Comparison of ENCODE assay signal across 14 cellular contexts in genomic region chr14:91330111-91330696, GRCh38.
A peak's percentile ranks its signal among the peaks of the same experiment; 100 is the strongest.
DNase-seq lines count a peak whose midpoint lies in the region; ATAC-seq and TF ChIP-seq lines count a peak whose summit lies in the region.
"Had no signal": no experiment of that assay in that cellular context is flagged by ENCODE, and none has a peak within 500 bp of the region (broad histone marks: within the 10 kb centered on the region; RNA-seq: fewer than 3 reads in every experiment).

No MANE protein-coding gene starts in this region.

- H3K4me1 ChIP-seq in endodermal cell (ENCODE audit: control insufficient read depth, insufficient read depth, low read length) = no peaks in the 10 kb centered on the region
- peaks cover 16 to 93% (median 64%) of the 10 kb centered on the region in 6 donors for H3K4me1 ChIP-seq in spleen

- peaks cover 0 to 25% of the 10 kb centered on the region in 2 donors for H3K36me3 Mint-ChIP-seq in activated T-cell treated with anti-CD3 and anti-CD28 coated beads, Interleukin-2, amount 50 U/mL, for 72 hours (ENCODE audit: insufficient read depth in 2 of 2)
- H3K36me3 Mint-ChIP-seq in endodermal cell (ENCODE audit: low read depth) = peaks cover 19% of the 10 kb centered on the region

- TF ChIP-seq CTCF in endodermal cell (conservative IDR thresholded peaks at IDR 0.05) (no peak), spleen (IDR thresholded peaks at IDR 0.05 in 8 of 11, conservative IDR thresholded peaks at IDR 0.05 in 3 of 11) (no peak)

- TF ChIP-seq POLR2A in spleen (IDR thresholded peaks at IDR 0.05) = no peak

- no peak for DNase-seq in activated T-cell treated with anti-CD3 and anti-CD28 coated beads, Interleukin-2, amount 50 U/mL, for 72 hours
- no peak for DNase-seq in activated T-cell treated with anti-CD3 and anti-CD28 coated beads, Interleukin-2, amount 50 U/mL, for 1 hour
- DNase-seq in UCSD-AML1 (lab: John Stamatoyannopoulos, UW; ENCODE audit: unreplicated experiment) (peak; percentile 62), endodermal cell (peak; percentile 53), spleen (peak; percentile 78), SW 1271 (lab: John Stamatoyannopoulos, UW) (no peak)
- DNase-seq: DMS79 treated with DMSO at 0.1 percent for 48 hours, hippocampal formation, NCI-H1105 treated with DMSO at 0.1 percent for 48 hours, OCI-M1 had no signal

- ATAC-seq in activated T-cell treated with anti-CD3 and anti-CD28 coated beads, Interleukin-2, amount 50 U/mL, for 72 hours (replicated peaks in 1 of 2) = no peak
- ATAC-seq in GM18520 (IDR thresholded peaks at IDR 0.05; ENCODE audit: unreplicated experiment) (no peak), HG03280 (IDR thresholded peaks at IDR 0.05; ENCODE audit: unreplicated experiment) (no peak)
- ATAC-seq: left lobe of liver had no signal

- H3K9me3 Mint-ChIP-seq in activated T-cell treated with anti-CD3 and anti-CD28 coated beads, Interleukin-2, amount 50 U/mL, for 72 hours = no peaks in the 10 kb centered on the region
- no peaks in the 10 kb centered on the region for H3K9me3 Mint-ChIP-seq in endodermal cell

- no peak overlapping the region for H3K4me3 ChIP-seq in endodermal cell (ENCODE audit: low read length)
- H3K4me3 ChIP-seq in spleen = no peak overlapping the region

- H3K9me3 ChIP-seq in endodermal cell (ENCODE audit: control insufficient read depth, low read length) = no peaks in the 10 kb centered on the region
- no peaks in the 10 kb centered on the region for H3K9me3 ChIP-seq in spleen

- no peak overlapping the region for H3K9ac ChIP-seq in endodermal cell (ENCODE audit: extremely low read depth, low read length, poor library complexity, severe bottlenecking)
- H3K9ac ChIP-seq: parathyroid adenoma had no signal

- WGBS in endodermal cell (ENCODE audit: insufficient coverage in 1 of 2, insufficient read length in 1 of 2), 2 experiments = 89 to 92% methylated on average over 14 of the region's 14 CpGs
- WGBS in spleen, 5 donors = 48 to 68% (median 57%) methylated on average over 14 of the region's 14 CpGs

- H3K36me3 ChIP-seq in endodermal cell (ENCODE audit: control insufficient read depth, insufficient read depth, low read length) (peaks cover 7% of the 10 kb centered on the region), spleen (peaks cover 0 to 94% (median 26%) of the 10 kb centered on the region in 6 donors)

- H3K27me3 ChIP-seq in endodermal cell (ENCODE audit: control insufficient read depth, insufficient read depth, low read length, poor library complexity, severe bottlenecking) (no peaks in the 10 kb centered on the region), spleen (replicated peaks in 1 of 7) (no peaks in the 10 kb centered on the region)

- no peaks in the 10 kb centered on the region for H3K27me3 Mint-ChIP-seq in activated T-cell treated with anti-CD3 and anti-CD28 coated beads, Interleukin-2, amount 50 U/mL, for 72 hours (ENCODE audit: low read depth)
- no peaks in the 10 kb centered on the region for H3K27me3 Mint-ChIP-seq in endodermal cell (ENCODE audit: insufficient read depth)

- no peak overlapping the region for H3K27ac ChIP-seq in endodermal cell (ENCODE audit: low read depth, low read length)
- peak overlapping the region in 4 of 8 donors; percentile 38 to 96 (median 59) for H3K27ac ChIP-seq in spleen
- H3K27ac ChIP-seq: parathyroid adenoma had no signal

- H3K27ac Mint-ChIP-seq in activated T-cell treated with anti-CD3 and anti-CD28 coated beads, Interleukin-2, amount 50 U/mL, for 72 hours = peak overlapping the region; percentile 56
- H3K27ac Mint-ChIP-seq in endodermal cell = peak overlapping the region; percentile 13

- intact Hi-C loops in spleen (cut with DNase I; ENCODE audit: low total_unique reads) = no loop called here

- peak overlapping the region in 1 of 2 donors; percentile 35 for H3K4me3 Mint-ChIP-seq in activated T-cell treated with anti-CD3 and anti-CD28 coated beads, Interleukin-2, amount 50 U/mL, for 72 hours
- no peak overlapping the region for H3K4me3 Mint-ChIP-seq in endodermal cell

- H3K4me1 Mint-ChIP-seq in activated T-cell treated with anti-CD3 and anti-CD28 coated beads, Interleukin-2, amount 50 U/mL, for 72 hours (ENCODE audit: low read depth) = peaks cover 84% of the 10 kb centered on the region
- peaks cover 2% of the 10 kb centered on the region for H3K4me1 Mint-ChIP-seq in endodermal cell

Comparison
In these comparisons a context has a peak if more than half of its experiments do, and no peak if none do; other contexts are left out.
1. DNase-seq: peak in UCSD-AML1 (single experiment), endodermal cell (single experiment) and spleen (single experiment); none in activated T-cell treated with anti-CD3 and anti-CD28 coated beads, Interleukin-2, amount 50 U/mL, for 72 hours (0 of 2), activated T-cell treated with anti-CD3 and anti-CD28 coated beads, Interleukin-2, amount 50 U/mL, for 1 hour (single experiment) and SW 1271 (0 of 2).